ENCODE assay signal across 12 cellular contexts in the genomic region with DNA sequence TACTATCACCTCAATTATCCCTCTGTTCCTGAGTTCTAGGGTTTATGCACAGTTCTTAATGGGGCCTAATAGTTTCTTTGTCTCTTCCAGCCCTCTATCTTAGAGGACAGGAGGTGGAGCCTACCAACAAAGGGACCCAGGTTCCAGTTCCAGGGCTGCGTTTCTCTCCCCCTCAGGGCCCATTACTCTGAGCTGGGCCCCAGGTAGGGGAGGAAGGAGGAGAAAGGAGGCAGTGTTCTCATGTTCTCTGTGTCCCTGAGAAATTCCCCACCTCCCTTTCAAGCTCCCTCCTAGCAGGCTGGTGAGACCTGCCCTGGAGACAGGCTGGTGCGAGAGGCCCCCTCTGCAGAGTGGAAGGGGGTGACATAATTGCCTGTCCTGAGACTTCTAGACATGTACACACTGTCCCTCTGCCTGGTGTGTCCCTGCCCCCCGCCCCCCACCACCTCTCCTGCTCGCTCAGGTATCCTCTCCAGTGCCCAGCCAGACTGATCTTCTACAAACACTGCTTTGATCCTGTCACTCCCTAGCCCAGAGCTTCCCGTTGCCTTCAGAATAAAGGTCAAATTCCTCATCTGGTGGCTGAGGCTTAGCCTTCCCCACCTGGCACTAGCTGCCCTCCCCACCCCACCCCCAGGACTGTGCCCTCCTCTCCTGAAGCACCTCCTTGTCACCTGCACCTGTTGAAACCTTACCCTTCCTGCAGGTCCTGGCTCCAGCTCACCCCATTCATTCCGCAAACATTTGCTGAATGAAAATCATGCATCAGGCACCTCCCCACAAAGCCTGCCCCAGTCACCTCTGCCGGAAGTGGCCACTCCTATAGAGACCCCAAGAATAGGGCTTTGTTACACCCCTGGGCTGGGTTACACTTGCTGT. TPM values are rescaled to one million over a fixed set of nuclear protein-coding genes. Genes with fewer than 3 reads are reported as not detected.
A peak's percentile ranks its signal among the peaks of the same experiment; 100 is the strongest.
DNase-seq lines count a peak whose midpoint lies in the region; ATAC-seq and TF ChIP-seq lines count a peak whose summit lies in the region.
"Had no signal": no experiment of that assay in that cellular context is flagged by ENCODE, and none has a peak within 500 bp of the region (broad histone marks: within the 10 kb centered on the region; RNA-seq: fewer than 3 reads in every experiment).

No MANE protein-coding gene starts in this region.

- H3K4me3 ChIP-seq in body of pancreas = no peak overlapping the region

- H3K4me1 Mint-ChIP-seq in mesothelial cell of epicardium = peaks cover 68% of the 10 kb centered on the region
- H3K4me1 Mint-ChIP-seq: memory B cell had no signal

- H3K9me3 ChIP-seq in body of pancreas = no peaks in the 10 kb centered on the region

- ATAC-seq in body of pancreas = peak; percentile 78
- ATAC-seq in sciatic nerve = no peak
- ATAC-seq in GM21528 (IDR thresholded peaks at IDR 0.05; ENCODE audit: low FRiP score, unreplicated experiment) = no peak
- ATAC-seq in GM18502 (IDR thresholded peaks at IDR 0.05; ENCODE audit: poor library complexity, unreplicated experiment) = no peak

- DNase-seq in DMS79 (lab: John Stamatoyannopoulos, UW) (peak; percentile 46), NCI-H2029 treated with DMSO at 0.1 percent for 48 hours (lab: John Stamatoyannopoulos, UW) (peak; percentile 97), body of pancreas (peak; percentile 72 to 91 (median 81)), mesothelial cell of epicardium (ENCODE audit: low spot score in 2 of 2, unreplicated experiment in 2 of 2) (no peak), NCI-H1694 treated with DMSO at 0.1 percent for 48 hours (lab: John Stamatoyannopoulos, UW) (no peak), sciatic nerve (ENCODE audit: low spot score) (no peak)
- DNase-seq: DND-41 had no signal

- no peaks in the 10 kb centered on the region for H3K36me3 Mint-ChIP-seq in mesothelial cell of epicardium
- H3K36me3 Mint-ChIP-seq: memory B cell had no signal

- peak in 2 of 3 donors; percentile 31 to 45 for TF ChIP-seq POLR2A in body of pancreas (IDR thresholded peaks at IDR 0.05)

- no peaks in the 10 kb centered on the region for H3K9me3 Mint-ChIP-seq in mesothelial cell of epicardium
- H3K9me3 Mint-ChIP-seq: memory B cell had no signal

- TF ChIP-seq CTCF in body of pancreas (IDR thresholded peaks at IDR 0.05) = no peak
- no peak for TF ChIP-seq CTCF in mesothelial cell of epicardium (IDR thresholded peaks at IDR 0.05; ENCODE audit: unreplicated experiment)

- peak overlapping the region; percentile 2 for H3K4me3 Mint-ChIP-seq in mesothelial cell of epicardium
- H3K4me3 Mint-ChIP-seq: memory B cell had no signal

- H3K36me3 ChIP-seq in body of pancreas (replicated peaks in 1 of 2; ENCODE audit: insufficient read depth in 1 of 2, low read depth in 2 of 2) = no peaks in the 10 kb centered on the region

- H3K27me3 ChIP-seq in body of pancreas = no peaks in the 10 kb centered on the region

- peak overlapping the region; percentile 83 to 96 (median 87) for H3K27ac ChIP-seq in body of pancreas
- H3K27ac ChIP-seq: HL-60 had no signal

- intact Hi-C loops in body of pancreas (cut with DNase I) (no loop called here), sciatic nerve (cut with DNase I) (no loop called here)

- no peaks in the 10 kb centered on the region for H3K27me3 Mint-ChIP-seq in mesothelial cell of epicardium (ENCODE audit: low read depth)

- H3K27ac Mint-ChIP-seq in mesothelial cell of epicardium = peak overlapping the region; percentile 100
- H3K27ac Mint-ChIP-seq: memory B cell had no signal

- peaks cover 45% of the 10 kb centered on the region for H3K4me1 ChIP-seq in body of pancreas

- WGBS in body of pancreas, 2 donors = 17 to 19% methylated on average over 3 to 5 of the region's 7 CpGs

RNA-seq across cellular contexts. Expression of a gene that starts 21.1 kb away (rescaled TPM):
- total RNA-seq in body of pancreas = 100 to 1,000 TPM; 394 to 455 TPM
- 1,131 to 1,194 TPM (median 1,142 TPM) in 3 replicates for total RNA-seq in mesothelial cell of epicardium
- 9.6 TPM for total RNA-seq in sciatic nerve
- total RNA-seq: SK-MEL-5 had no signal

RNA-seq across cellular contexts. Expression of a gene that starts 23.0 kb away (rescaled TPM):
- total RNA-seq in body of pancreas = 100 to 1,000 TPM; 542 to 573 TPM
- 714 to 762 TPM (median 725 TPM) in 3 replicates for total RNA-seq in mesothelial cell of epicardium
- 8.8 TPM for total RNA-seq in sciatic nerve

Comparison
In these comparisons a context has a peak if more than half of its experiments do, and no peak if none do; other contexts are left out.
1. DNase-seq: peak in DMS79 (single experiment), NCI-H2029 treated with DMSO at 0.1 percent for 48 hours (single experiment) and body of pancreas (4 of 4); none in mesothelial cell of epicardium (0 of 2), NCI-H1694 treated with DMSO at 0.1 percent for 48 hours (single experiment) and sciatic nerve (single experiment).
2. RNA of a gene that starts 21.1 kb away (total RNA-seq): 1,131 to 1,194 TPM in mesothelial cell of epicardium and 394 to 455 TPM in body of pancreas; 9.6 TPM in sciatic nerve (single experiment); every median in the first group is over 10 times any median in the second.
3. RNA of a gene that starts 23.0 kb away (total RNA-seq): 714 to 762 TPM in mesothelial cell of epicardium and 542 to 573 TPM in body of pancreas; 8.8 TPM in sciatic nerve (single experiment); every median in the first group is over 10 times any median in the second.